In genomic region chr10:22230331-22230833, GRCh38 we compare ENCODE assay signal across 9 cellular contexts. TPM values are rescaled to one million over a fixed set of nuclear protein-coding genes. Genes with fewer than 3 reads are reported as not detected.
DNase-seq lines count a peak whose midpoint lies in the region; ATAC-seq, FAIRE-seq and TF ChIP-seq lines count a peak whose summit lies in the region.
"Had no signal": no experiment of that assay in that cellular context is flagged by ENCODE, and none has a peak within 500 bp of the region (broad histone marks: within the 10 kb centered on the region; RNA-seq: fewer than 3 reads in every experiment).

No MANE protein-coding gene starts in this region.

- intact Hi-C loops in endothelial cell of umbilical vein (cut with micrococcal nuclease): loop anchor here (1.0 to 5.0 kb wide), 2 partner anchors 587 to 759 kb away; no protein-coding TSS in a partner anchor

- TF ChIP-seq EP300 in A549 (IDR thresholded peaks at IDR 0.05): no peak

- peak overlapping the region; percentile 64 for H3K4me3 ChIP-seq in A549
- peak overlapping the region; percentile 67 for H3K4me3 ChIP-seq in GM12864 (ENCODE audit: low read depth, low read length)
- peak overlapping the region; percentile 69 to 97 (median 96) for H3K4me3 ChIP-seq in endothelial cell of umbilical vein (replicated peaks in 1 of 3; ENCODE audit: insufficient read depth in 1 of 3, low read depth in 1 of 3, low read length in 3 of 3)

- H3K4me1 Mint-ChIP-seq in naive B cell: peaks cover 9 to 14% (median 10%) of the 10 kb centered on the region in 3 donors

- CTCF ChIA-PET in A549 (lab: Yijun Ruan, JAX) (interaction anchor here (2.3 to 4.3 kb wide), 2 partner anchors 11 to 15 kb away, joined by 9 to 20 read pairs; no protein-coding TSS in a partner anchor), endothelial cell of umbilical vein (lab: Charles Lee) (interaction anchor here (0.9 to 2.5 kb wide), 5 partner anchors 14 to 758 kb away, joined by 3 to 8 read pairs (median 3); partner anchors contain the start of gene DNAJC1)

- H3K4me2 ChIP-seq in A549 (peak overlapping the region; percentile 81), endothelial cell of umbilical vein (ENCODE audit: insufficient read depth, low read length) (peak overlapping the region; percentile 98)

- peak overlapping the region; percentile 84 for H3K9ac ChIP-seq in endothelial cell of umbilical vein (replicated peaks; ENCODE audit: extremely low read depth, insufficient read depth, low read length)

- H2AFZ ChIP-seq in endothelial cell of umbilical vein (ENCODE audit: low read depth, low read length): peak overlapping the region; percentile 99

- H3K9me3 Mint-ChIP-seq in naive B cell: peaks cover 0 to 5% (median 0%) of the 10 kb centered on the region in 7 donors

- POLR2A ChIA-PET in A549 (lab: Yijun Ruan, JAX) (interaction anchor here (2.7 to 3.7 kb wide), 3 partner anchors 15 to 110 kb away, joined by 21 to 62 read pairs (median 22); partner anchors contain the start of gene COMMD3), endothelial cell of umbilical vein (lab: Charles Lee) (interaction anchor here (1.8 kb wide), 1 partner anchor 86 kb away, joined by 7 read pairs; the partner anchor contains the start of gene COMMD3)

- dilution Hi-C loops in endothelial cell of umbilical vein (cut with MboI; ENCODE audit: extremely low pct_ligation_motif_present, low sequenced_read_pairs): no loop called here

- ATAC-seq in A549 (peak; percentile 32 to 69; a peak in 4 of 6 replicates), naive B cell (ENCODE audit: low read depth in 2 of 2) (peak; percentile 32 to 35), HG03280 (IDR thresholded peaks at IDR 0.05; ENCODE audit: unreplicated experiment) (no peak)

- H3K27me3 Mint-ChIP-seq in naive B cell: peaks cover 0 to 15% (median 7%) of the 10 kb centered on the region in 3 donors

- peaks cover 0 to 4% of the 10 kb centered on the region in 2 donors for H3K36me3 Mint-ChIP-seq in naive B cell

- peak overlapping the region; percentile 82 to 99 (median 94) for H3K4me3 Mint-ChIP-seq in naive B cell

- BruUV-seq in endothelial cell of umbilical vein (replicated peaks; lab: Mats Ljungman, UMichigan): no TSS peak

- no peaks in the 10 kb centered on the region for H3K36me3 ChIP-seq in endothelial cell of umbilical vein (ENCODE audit: control insufficient read depth in 2 of 2, extremely low read depth in 1 of 2, insufficient read depth in 2 of 2, low read length in 2 of 2)
- H3K36me3 ChIP-seq: neutrophil had no signal

- TF ChIP-seq POLR2A in A549 (IDR thresholded peaks at IDR 0.05; ENCODE audit: low read length) (no peak), endothelial cell of umbilical vein (IDR thresholded peaks at IDR 0.05; ENCODE audit: low read depth, low read length) (no peak)

- H3K27ac ChIP-seq in A549 (peak overlapping the region; percentile 46 to 88), endothelial cell of umbilical vein (ENCODE audit: insufficient read depth, low read depth, low read length) (peak overlapping the region; percentile 27)
- H3K27ac ChIP-seq: neutrophil had no signal

- TF ChIP-seq CTCF in A549 (IDR thresholded peaks at IDR 0.05) (no peak), GM12864 (IDR thresholded peaks at IDR 0.05; ENCODE audit: low read depth, low read length, missing control alignments) (no peak), endothelial cell of umbilical vein (IDR thresholded peaks at IDR 0.05; ENCODE audit: extremely low read depth in 1 of 2, insufficient read depth in 1 of 2, low read depth in 1 of 2, low read length in 2 of 2) (no peak)

- no peak for TF ChIP-seq RAD21 in A549 (conservative IDR thresholded peaks at IDR 0.05 in 1 of 2, IDR thresholded peaks at IDR 0.05 in 1 of 2)

- 1% methylated on average over 16 of the region's 16 CpGs for WGBS in A549 (ENCODE audit: missing lambda C conversion rate)

- peak overlapping the region; percentile 30 to 100 (median 96) for H3K27ac Mint-ChIP-seq in naive B cell

- H3K4me1 ChIP-seq in A549: peaks cover 13% of the 10 kb centered on the region
- peaks cover 9% of the 10 kb centered on the region for H3K4me1 ChIP-seq in endothelial cell of umbilical vein (ENCODE audit: control insufficient read depth, extremely low read depth, insufficient read depth, low read length)

- peak; percentile 46 to 73 for DNase-seq in A549 (ENCODE audit: low read depth in 1 of 2, low spot score in 1 of 2)
- no peak for DNase-seq in GM12864 (ENCODE audit: low read depth)
- peak; percentile 57 for DNase-seq in NCI-H1694 treated with DMSO at 0.1 percent for 48 hours (lab: John Stamatoyannopoulos, UW)
- DNase-seq in UCSD-AML1 (lab: John Stamatoyannopoulos, UW; ENCODE audit: unreplicated experiment): peak; percentile 24
- peak; percentile 75 for DNase-seq in endothelial cell of umbilical vein (ENCODE audit: low read depth, low spot score)
- DNase-seq in naive B cell: peak; percentile 38
- DNase-seq in HT-29 (ENCODE audit: low spot score): no peak

- H3K9me3 ChIP-seq in A549: no peaks in the 10 kb centered on the region
- H3K9me3 ChIP-seq in endothelial cell of umbilical vein (replicated peaks; ENCODE audit: control insufficient read depth, insufficient read depth, low read length): no peaks in the 10 kb centered on the region
- H3K9me3 ChIP-seq: neutrophil had no signal

- peaks cover 0 to 2% of the 10 kb centered on the region in 2 experiments for H3K27me3 ChIP-seq in endothelial cell of umbilical vein (ENCODE audit: control insufficient read depth in 2 of 2, insufficient read depth in 2 of 2, low read length in 2 of 2)

- no peaks in the 10 kb centered on the region for H4K20me1 ChIP-seq in endothelial cell of umbilical vein (replicated peaks; ENCODE audit: control insufficient read depth, extremely low read depth, insufficient read depth, low read length)

- H3K9me1 ChIP-seq in endothelial cell of umbilical vein (replicated peaks; ENCODE audit: control insufficient read depth, extremely low read depth, insufficient read depth, low read length): no peaks in the 10 kb centered on the region

- FAIRE-seq in A549 (lab: Jason Lieb, UNC) (peak; percentile 91), endothelial cell of umbilical vein (lab: Jason Lieb, UNC) (no peak)

- no peaks in the 10 kb centered on the region for H3K79me2 ChIP-seq in endothelial cell of umbilical vein (ENCODE audit: control insufficient read depth, insufficient read depth, low read length)

TF ChIP-seq in A549, 52 proteins besides CTCF, POLR2A, EP300 and RAD21 (continues in another document):
- TF ChIP-seq HOXB13 (CRISPR knock-in tag; IDR thresholded peaks at IDR 0.05; ENCODE audit: low read depth) (no peak), HEYL (CRISPR knock-in tag; IDR thresholded peaks at IDR 0.05) (no peak), POLR2AphosphoS2 (conservative IDR thresholded peaks at IDR 0.05; ENCODE audit: low read length) (no peak), ZSCAN20 (CRISPR knock-in tag; IDR thresholded peaks at IDR 0.05) (no peak), MAFK (IDR thresholded peaks at IDR 0.05; ENCODE audit: partially characterized antibody) (peak; percentile 56)
- TF ChIP-seq, protein P1, sequence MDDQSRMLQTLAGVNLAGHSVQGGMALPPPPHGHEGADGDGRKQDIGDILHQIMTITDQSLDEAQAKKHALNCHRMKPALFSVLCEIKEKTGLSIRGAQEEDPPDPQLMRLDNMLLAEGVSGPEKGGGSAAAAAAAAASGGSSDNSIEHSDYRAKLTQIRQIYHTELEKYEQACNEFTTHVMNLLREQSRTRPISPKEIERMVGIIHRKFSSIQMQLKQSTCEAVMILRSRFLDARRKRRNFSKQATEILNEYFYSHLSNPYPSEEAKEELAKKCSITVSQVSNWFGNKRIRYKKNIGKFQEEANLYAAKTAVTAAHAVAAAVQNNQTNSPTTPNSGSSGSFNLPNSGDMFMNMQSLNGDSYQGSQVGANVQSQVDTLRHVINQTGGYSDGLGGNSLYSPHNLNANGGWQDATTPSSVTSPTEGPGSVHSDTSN (IDR thresholded peaks at IDR 0.05): 0 out of 2 replicates have a peak, but pooled peaks have one; percentile 50

TF ChIP-seq in endothelial cell of umbilical vein, 7 proteins besides CTCF, POLR2A, EP300 and RAD21:
- no peak for TF ChIP-seq MAX (IDR thresholded peaks at IDR 0.05; ENCODE audit: insufficient read depth, insufficient read length)
- TF ChIP-seq FOS (IDR thresholded peaks at IDR 0.05; ENCODE audit: borderline replicate concordance, insufficient read depth, low read length): no peak
- no peak for TF ChIP-seq GATA2 (IDR thresholded peaks at IDR 0.05; ENCODE audit: insufficient read depth, insufficient read length, low read depth, low read length)
- no peak for TF ChIP-seq MYC (IDR thresholded peaks at IDR 0.05; ENCODE audit: low read depth, low read length)
- TF ChIP-seq JUN (IDR thresholded peaks at IDR 0.05; ENCODE audit: borderline replicate concordance, insufficient read depth, insufficient read length, low read depth): no peak
- TF ChIP-seq EZH2 (IDR thresholded peaks at IDR 0.05; ENCODE audit: borderline replicate concordance, low read depth, low read length, severe bottlenecking): no peak
- no peak for TF ChIP-seq POLR2AphosphoS5 (IDR thresholded peaks at IDR 0.05; ENCODE audit: insufficient read depth, low read depth, low read length)

RNA-seq across cellular contexts. Expression of gene EBLN1, which starts 12.6 kb away (rescaled TPM):
- polyA plus RNA-seq in A549 (2011; rRNA removed) (not detected in 2 replicates), A549 (2017; fragmentation: RNase III; extraction: RNeasy Plus Mini Kit Qiagen cat#74134 plus additional on column Dnase treatment) (not detected in 3 replicates), endothelial cell of umbilical vein (not detected in 2 replicates), naive B cell (ENCODE audit: low read depth in 6 of 6) (not detected)
- polyA plus RNA-seq in A549 (2012; cell fraction: cytosol; rRNA removed): not detected in 2 replicates
- polyA plus RNA-seq in A549 (2012; cell fraction: nucleus; rRNA removed): not detected in 2 replicates
- polyA minus RNA-seq in A549 (2011; rRNA and poly(A)+ RNA removed): not detected in 2 replicates
- total RNA-seq in endothelial cell of umbilical vein: not detected in 2 replicates
- not detected in 2 replicates for polyA plus RNA-seq in endothelial cell of umbilical vein (2011; cell fraction: cytosol; rRNA removed)
- polyA plus RNA-seq in endothelial cell of umbilical vein (2011; cell fraction: nucleus; rRNA removed): not detected in 2 replicates
- not detected in 2 replicates for polyA plus RNA-seq in endothelial cell of umbilical vein (2012)
- not detected in 2 replicates for polyA minus RNA-seq in endothelial cell of umbilical vein
- polyA minus RNA-seq in endothelial cell of umbilical vein (2011; cell fraction: cytosol; rRNA and poly(A)+ RNA removed): not detected
- not detected in 2 replicates for polyA minus RNA-seq in endothelial cell of umbilical vein (2011; cell fraction: nucleus; rRNA and poly(A)+ RNA removed)
- not detected in 2 replicates for total RNA-seq in HT-29 (2014; rRNA removed; shearing (Covaris generic))

Comparison
In these comparisons a context has a peak if more than half of its experiments do, and no peak if none do; other contexts are left out.
1. DNase-seq: peak in A549 (2 of 2), NCI-H1694 treated with DMSO at 0.1 percent for 48 hours (single experiment), UCSD-AML1 (single experiment), endothelial cell of umbilical vein (single experiment) and naive B cell (single experiment); none in GM12864 (single experiment) and HT-29 (single experiment).
2. Peak in every context shown above with its lines, with median percentiles within 50 percentile points of each other: H3K4me3 ChIP-seq.